Comparison of ENCODE assay signal across 1 cellular context in the genomic region with DNA sequence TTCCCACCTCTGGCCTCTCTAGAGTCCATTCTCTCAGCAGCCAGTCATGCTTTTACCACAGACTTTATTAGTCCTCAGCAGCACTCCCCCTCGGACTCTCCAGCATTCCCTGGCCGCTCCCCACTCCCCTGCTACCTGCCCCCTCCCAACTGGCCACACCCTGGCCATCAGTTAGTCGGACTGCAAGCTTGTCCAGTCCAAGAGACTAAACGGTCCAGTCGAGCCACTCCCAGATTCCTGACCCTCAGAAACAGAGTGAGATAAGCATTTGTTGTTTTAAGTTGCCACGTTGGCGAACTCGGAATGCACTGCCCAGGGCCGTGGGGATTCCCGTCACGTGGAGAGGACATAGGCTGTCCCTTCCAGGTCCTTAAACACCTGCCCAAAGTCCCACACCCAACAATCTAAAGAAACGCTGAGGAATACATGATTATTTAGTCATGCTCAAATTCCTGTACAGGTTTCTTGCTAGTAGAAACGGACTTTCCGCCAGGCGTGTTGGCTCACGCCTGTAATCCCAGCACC.
TF ChIP-seq lines count a peak whose summit lies in the region.

No MANE protein-coding gene starts in this region.

TF ChIP-seq in A549, 52 proteins besides CTCF, POLR2A, EP300 and RAD21 (continued from another document):
- TF ChIP-seq, protein P1, sequence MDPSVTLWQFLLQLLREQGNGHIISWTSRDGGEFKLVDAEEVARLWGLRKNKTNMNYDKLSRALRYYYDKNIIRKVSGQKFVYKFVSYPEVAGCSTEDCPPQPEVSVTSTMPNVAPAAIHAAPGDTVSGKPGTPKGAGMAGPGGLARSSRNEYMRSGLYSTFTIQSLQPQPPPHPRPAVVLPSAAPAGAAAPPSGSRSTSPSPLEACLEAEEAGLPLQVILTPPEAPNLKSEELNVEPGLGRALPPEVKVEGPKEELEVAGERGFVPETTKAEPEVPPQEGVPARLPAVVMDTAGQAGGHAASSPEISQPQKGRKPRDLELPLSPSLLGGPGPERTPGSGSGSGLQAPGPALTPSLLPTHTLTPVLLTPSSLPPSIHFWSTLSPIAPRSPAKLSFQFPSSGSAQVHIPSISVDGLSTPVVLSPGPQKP (IDR thresholded peaks at IDR 0.05; ENCODE audit: low read depth, low read length): no peak
- no peak for TF ChIP-seq PHF8 (IDR thresholded peaks at IDR 0.05; ENCODE audit: borderline replicate concordance, low read depth)
- TF ChIP-seq, protein P2, sequence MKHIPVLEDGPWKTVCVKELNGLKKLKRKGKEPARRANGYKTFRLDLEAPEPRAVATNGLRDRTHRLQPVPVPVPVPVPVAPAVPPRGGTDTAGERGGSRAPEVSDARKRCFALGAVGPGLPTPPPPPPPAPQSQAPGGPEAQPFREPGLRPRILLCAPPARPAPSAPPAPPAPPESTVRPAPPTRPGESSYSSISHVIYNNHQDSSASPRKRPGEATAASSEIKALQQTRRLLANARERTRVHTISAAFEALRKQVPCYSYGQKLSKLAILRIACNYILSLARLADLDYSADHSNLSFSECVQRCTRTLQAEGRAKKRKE (CRISPR knock-in tag; IDR thresholded peaks at IDR 0.05; ENCODE audit: low read depth): no peak
- peak; percentile 61 for TF ChIP-seq MAFK (IDR thresholded peaks at IDR 0.05; ENCODE audit: partially characterized antibody)
- TF ChIP-seq FOXS1 (CRISPR knock-in tag; IDR thresholded peaks at IDR 0.05): no peak
- TF ChIP-seq, protein P3, sequence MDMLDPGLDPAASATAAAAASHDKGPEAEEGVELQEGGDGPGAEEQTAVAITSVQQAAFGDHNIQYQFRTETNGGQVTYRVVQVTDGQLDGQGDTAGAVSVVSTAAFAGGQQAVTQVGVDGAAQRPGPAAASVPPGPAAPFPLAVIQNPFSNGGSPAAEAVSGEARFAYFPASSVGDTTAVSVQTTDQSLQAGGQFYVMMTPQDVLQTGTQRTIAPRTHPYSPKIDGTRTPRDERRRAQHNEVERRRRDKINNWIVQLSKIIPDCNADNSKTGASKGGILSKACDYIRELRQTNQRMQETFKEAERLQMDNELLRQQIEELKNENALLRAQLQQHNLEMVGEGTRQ (IDR thresholded peaks at IDR 0.05): peak; percentile 88
- no peak for TF ChIP-seq FOSB (CRISPR knock-in tag; IDR thresholded peaks at IDR 0.05)
- TF ChIP-seq, protein P4, sequence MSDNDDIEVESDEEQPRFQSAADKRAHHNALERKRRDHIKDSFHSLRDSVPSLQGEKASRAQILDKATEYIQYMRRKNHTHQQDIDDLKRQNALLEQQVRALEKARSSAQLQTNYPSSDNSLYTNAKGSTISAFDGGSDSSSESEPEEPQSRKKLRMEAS (IDR thresholded peaks at IDR 0.05): peak; percentile 77; the same call in 1 of the 2 replicates
- TF ChIP-seq MYC (IDR thresholded peaks at IDR 0.05; ENCODE audit: borderline replicate concordance, low read length): no peak
- no peak for TF ChIP-seq EHMT2 (IDR thresholded peaks at IDR 0.05; ENCODE audit: low read depth)
- no peak for TF ChIP-seq HOXA7 (CRISPR knock-in tag; IDR thresholded peaks at IDR 0.05)
- TF ChIP-seq ZFP36 (IDR thresholded peaks at IDR 0.05; ENCODE audit: borderline replicate concordance, partially characterized antibody): no peak
- no peak for TF ChIP-seq TFCP2L1 (CRISPR knock-in tag; IDR thresholded peaks at IDR 0.05)
- TF ChIP-seq HDAC2 (IDR thresholded peaks at IDR 0.05): no peak
- TF ChIP-seq ESRRA (IDR thresholded peaks at IDR 0.05; ENCODE audit: borderline replicate concordance, low read length): no peak
- TF ChIP-seq BHLHE40 (IDR thresholded peaks at IDR 0.05; ENCODE audit: low read depth, low read length): peak; percentile 29; the same call in 1 of the 2 replicates
- no peak for TF ChIP-seq TP53 (CRISPR knock-in tag; IDR thresholded peaks at IDR 0.05)
- no peak for TF ChIP-seq CBX8 (IDR thresholded peaks at IDR 0.05)
- TF ChIP-seq CBX2 (IDR thresholded peaks at IDR 0.05; ENCODE audit: borderline replicate concordance, low read depth): no peak
- 0 out of 5 replicates have a peak, but pooled peaks of 1 of the 2 experiments have one; percentile 24 for TF ChIP-seq JUN (IDR thresholded peaks at IDR 0.05)
- TF ChIP-seq FOSL2 (IDR thresholded peaks at IDR 0.05): no peak
- TF ChIP-seq FOSL2 (CRISPR knock-in tag; IDR thresholded peaks at IDR 0.05): no peak; the same call in 1 of the 2 replicates
- no peak for TF ChIP-seq JUNB (IDR thresholded peaks at IDR 0.05)
- TF ChIP-seq GATA3 (IDR thresholded peaks at IDR 0.05; ENCODE audit: borderline replicate concordance): peak; percentile 63; the same call in 1 of the 2 replicates
- TF ChIP-seq SMC3 (IDR thresholded peaks at IDR 0.05): no peak
- TF ChIP-seq, protein P5, sequence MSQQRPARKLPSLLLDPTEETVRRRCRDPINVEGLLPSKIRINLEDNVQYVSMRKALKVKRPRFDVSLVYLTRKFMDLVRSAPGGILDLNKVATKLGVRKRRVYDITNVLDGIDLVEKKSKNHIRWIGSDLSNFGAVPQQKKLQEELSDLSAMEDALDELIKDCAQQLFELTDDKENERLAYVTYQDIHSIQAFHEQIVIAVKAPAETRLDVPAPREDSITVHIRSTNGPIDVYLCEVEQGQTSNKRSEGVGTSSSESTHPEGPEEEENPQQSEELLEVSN (IDR thresholded peaks at IDR 0.05; ENCODE audit: borderline replicate concordance, low read depth): no peak
- no peak for TF ChIP-seq HEYL (CRISPR knock-in tag; IDR thresholded peaks at IDR 0.05)
- TF ChIP-seq, protein P6, sequence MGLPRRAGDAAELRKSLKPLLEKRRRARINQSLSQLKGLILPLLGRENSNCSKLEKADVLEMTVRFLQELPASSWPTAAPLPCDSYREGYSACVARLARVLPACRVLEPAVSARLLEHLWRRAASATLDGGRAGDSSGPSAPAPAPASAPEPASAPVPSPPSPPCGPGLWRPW (IDR thresholded peaks at IDR 0.05): no peak
